In the genomic region with DNA sequence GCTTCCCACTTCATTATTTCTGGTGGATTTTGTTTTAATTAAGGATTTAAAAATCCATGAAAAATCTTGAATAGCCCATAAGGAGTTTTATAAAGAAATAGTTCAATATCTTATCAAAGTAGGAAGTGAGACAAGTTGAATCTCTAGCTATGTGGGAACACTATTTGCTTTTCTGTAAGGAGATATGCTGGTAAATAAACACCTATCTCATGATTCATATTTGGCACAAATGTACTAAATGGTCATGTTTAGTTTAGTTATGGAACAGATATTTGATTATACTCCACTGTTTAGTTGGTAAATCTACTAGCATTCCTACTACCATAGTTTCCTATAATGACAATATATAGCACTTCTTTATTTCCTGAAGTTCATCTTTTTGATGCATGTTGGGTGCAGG, we compare ENCODE assay signal across 24 cellular contexts.
DNase-seq lines count a peak whose midpoint lies in the region; ATAC-seq, FAIRE-seq and TF ChIP-seq lines count a peak whose summit lies in the region.
"Had no signal": no experiment of that assay in that cellular context is flagged by ENCODE, and none has a peak within 500 bp of the region (broad histone marks: within the 10 kb centered on the region; RNA-seq: fewer than 3 reads in every experiment).

No MANE protein-coding gene starts in this region.

- TF ChIP-seq CTCF in Calu3 (IDR thresholded peaks at IDR 0.05; ENCODE audit: unreplicated experiment) (no peak), LNCaP clone FGC (IDR thresholded peaks at IDR 0.05; ENCODE audit: control insufficient read depth, extremely low read depth, insufficient read depth) (no peak), astrocyte (IDR thresholded peaks at IDR 0.05; ENCODE audit: insufficient read depth, low read depth, low read length) (no peak), fibroblast of lung (conservative IDR thresholded peaks at IDR 0.05 in 1 of 2, IDR thresholded peaks at IDR 0.05 in 1 of 2; ENCODE audit: low read depth in 1 of 2, low read length in 2 of 2) (no peak), right atrium auricular region (IDR thresholded peaks at IDR 0.05) (no peak)

- no peak overlapping the region for H3K27ac ChIP-seq in astrocyte (ENCODE audit: low read depth, low read length)
- H3K27ac ChIP-seq in fibroblast of lung (ENCODE audit: insufficient read depth, low read length), result no peak overlapping the region
- H3K27ac ChIP-seq in right atrium auricular region, result no peak overlapping the region
- H3K27ac ChIP-seq: GM23248 had no signal

- no peaks in the 10 kb centered on the region for H3K27me3 ChIP-seq in astrocyte (ENCODE audit: insufficient read depth, low read length)
- no peaks in the 10 kb centered on the region for H3K27me3 ChIP-seq in fibroblast of lung (ENCODE audit: control insufficient read depth, insufficient read depth, low read length)
- H3K27me3 ChIP-seq in right atrium auricular region, result no peaks in the 10 kb centered on the region

- H3K36me3 ChIP-seq in astrocyte (ENCODE audit: insufficient read depth, low read length) (no peaks in the 10 kb centered on the region), fibroblast of lung (ENCODE audit: control insufficient read depth, insufficient read depth, low read length) (no peaks in the 10 kb centered on the region), right atrium auricular region (no peaks in the 10 kb centered on the region)

- no peaks in the 10 kb centered on the region for H4K20me1 ChIP-seq in astrocyte (ENCODE audit: insufficient read depth, low read length)
- H4K20me1 ChIP-seq in fibroblast of lung (ENCODE audit: control insufficient read depth, extremely low read depth, insufficient read depth, low read length), result no peaks in the 10 kb centered on the region

- H3K36me3 Mint-ChIP-seq in Calu3 (ENCODE audit: insufficient read depth, unreplicated experiment) (no peaks in the 10 kb centered on the region), astrocyte (ENCODE audit: low read depth, unreplicated experiment) (no peaks in the 10 kb centered on the region)
- H3K36me3 Mint-ChIP-seq: CD14-positive monocyte, IgD-negative memory B cell had no signal

- no peak overlapping the region for H3K4me2 ChIP-seq in astrocyte (ENCODE audit: low read length)
- H3K4me2 ChIP-seq in fibroblast of lung (ENCODE audit: extremely low read depth, insufficient read depth, low read length), result no peak overlapping the region

- ATAC-seq in HG02571 (IDR thresholded peaks at IDR 0.05; ENCODE audit: unreplicated experiment) (no peak), HG02623 (IDR thresholded peaks at IDR 0.05; ENCODE audit: unreplicated experiment) (no peak)

- intact Hi-C loops in Calu3 (cut with micrococcal nuclease; ENCODE audit: unreplicated experiment), result loop anchor here (1.0 to 5.0 kb wide), 5 partner anchors 10 to 295 kb away; a partner anchor contains a TSS

- H3K4me1 Mint-ChIP-seq in Calu3 (ENCODE audit: low read depth, unreplicated experiment), result peaks cover 48% of the 10 kb centered on the region
- H3K4me1 Mint-ChIP-seq in astrocyte (ENCODE audit: low read depth, unreplicated experiment), result peaks cover 18% of the 10 kb centered on the region
- H3K4me1 Mint-ChIP-seq: B cell, CD14-positive monocyte, H9, IgD-negative memory B cell had no signal

- FAIRE-seq in astrocyte (lab: Jason Lieb, UNC), result no peak
- FAIRE-seq: A204.1, D721Med, GM12878 had no signal

- no peak overlapping the region for H3K4me3 ChIP-seq in LNCaP clone FGC (ENCODE audit: low read depth, low read length)
- no peak overlapping the region for H3K4me3 ChIP-seq in astrocyte (ENCODE audit: insufficient read depth, low read depth, low read length)
- no peak overlapping the region for H3K4me3 ChIP-seq in fibroblast of lung (replicated peaks in 1 of 4; ENCODE audit: control extremely low read depth in 1 of 4, insufficient read depth in 1 of 4, low read depth in 3 of 4, low read length in 4 of 4)
- H3K4me3 ChIP-seq in right atrium auricular region, result no peak overlapping the region
- H3K4me3 ChIP-seq: GM12878, GM23248 had no signal

- H3K9ac ChIP-seq in astrocyte (ENCODE audit: low read length), result no peak overlapping the region
- no peak overlapping the region for H3K9ac ChIP-seq in fibroblast of lung (ENCODE audit: insufficient read depth, low read length)
- H3K9ac ChIP-seq: GM23248 had no signal

- CTCF ChIA-PET in Calu3 (lab: Charles Lee), result interaction anchor here (1.1 to 1.6 kb wide), 5 partner anchors 11 to 240 kb away, joined by 3 to 6 read pairs (median 4); a partner anchor contains a TSS

- no TSS peak for BruUV-seq in Calu3 (replicated peaks; lab: Mats Ljungman, UMichigan)

- H3K4me1 ChIP-seq in astrocyte (ENCODE audit: insufficient read depth, low read length), result peaks cover 10% of the 10 kb centered on the region
- no peaks in the 10 kb centered on the region for H3K4me1 ChIP-seq in fibroblast of lung (ENCODE audit: control insufficient read depth, extremely low read depth, insufficient read depth, low read length)
- no peaks in the 10 kb centered on the region for H3K4me1 ChIP-seq in right atrium auricular region

- H3K27me3 Mint-ChIP-seq in Calu3 (ENCODE audit: unreplicated experiment), result no peaks in the 10 kb centered on the region
- no peaks in the 10 kb centered on the region for H3K27me3 Mint-ChIP-seq in astrocyte (ENCODE audit: low read depth, unreplicated experiment)
- H3K27me3 Mint-ChIP-seq: B cell, IgD-negative memory B cell had no signal

- no peaks in the 10 kb centered on the region for H3K79me2 ChIP-seq in astrocyte (ENCODE audit: insufficient read depth, low read length)
- no peaks in the 10 kb centered on the region for H3K79me2 ChIP-seq in fibroblast of lung (ENCODE audit: control insufficient read depth, insufficient read depth, low read length)

- no peak overlapping the region for H2AFZ ChIP-seq in astrocyte (ENCODE audit: low read depth, low read length)
- H2AFZ ChIP-seq in fibroblast of lung (ENCODE audit: low read length), result no peak overlapping the region
- H2AFZ ChIP-seq: GM23248 had no signal

- DNase-seq in Calu3, result no peak
- DNase-seq in LNCaP clone FGC (ENCODE audit: low read depth), result peak; percentile 18
- DNase-seq in astrocyte (ENCODE audit: low read depth), result peak; percentile 17
- DNase-seq in fibroblast of lung (ENCODE audit: low read depth in 2 of 2), result peak; percentile 7 to 35
- DNase-seq in central memory CD4-positive, alpha-beta T cell, result no peak
- no peak for DNase-seq in right atrium auricular region (ENCODE audit: low spot score)
- DNase-seq: DMS79 treated with DMSO at 0.1 percent for 48 hours, GM23248, H9, NCI-H1048, NCI-H1436, NCI-H187 treated with DMSO at 0.1 percent for 48 hours, NCI-H345, NCI-H524 treated with DMSO at 0.1 percent for 48 hours, NCI-H82, Right ventricle myocardium superior had no signal

- H3K27ac Mint-ChIP-seq in Calu3 (ENCODE audit: unreplicated experiment), result peak overlapping the region; percentile 56
- no peak overlapping the region for H3K27ac Mint-ChIP-seq in astrocyte (ENCODE audit: unreplicated experiment)
- H3K27ac Mint-ChIP-seq: B cell, CD14-positive monocyte, IgD-negative memory B cell had no signal

- H3K9me3 ChIP-seq in astrocyte (ENCODE audit: insufficient read depth, low read depth, low read length) (no peaks in the 10 kb centered on the region), fibroblast of lung (ENCODE audit: control insufficient read depth, insufficient read depth, low read depth, low read length) (no peaks in the 10 kb centered on the region), right atrium auricular region (no peaks in the 10 kb centered on the region)

- H3K4me3 Mint-ChIP-seq in Calu3 (ENCODE audit: low read depth, unreplicated experiment) (no peak overlapping the region), astrocyte (ENCODE audit: unreplicated experiment) (no peak overlapping the region)
- H3K4me3 Mint-ChIP-seq: B cell, CD14-positive monocyte, H9 had no signal

- H3K9me3 Mint-ChIP-seq in Calu3 (ENCODE audit: low read depth, unreplicated experiment) (no peaks in the 10 kb centered on the region), astrocyte (ENCODE audit: unreplicated experiment) (peaks cover 1% of the 10 kb centered on the region)
- H3K9me3 Mint-ChIP-seq: H9 had no signal

Comparison
In these comparisons a context has a peak if more than half of its experiments do, and no peak if none do; other contexts are left out.
1. DNase-seq: peak in LNCaP clone FGC (single experiment), astrocyte (single experiment) and fibroblast of lung (2 of 2); none in Calu3 (single experiment), central memory CD4-positive, alpha-beta T cell (single experiment) and right atrium auricular region (single experiment).